Comparison of ENCODE assay signal across 24 cellular contexts in genomic region chr1:2175681-2176454, GRCh38.
"Had no signal": no experiment of that assay in that cellular context is flagged by ENCODE, and none has a peak within 500 bp of the region (broad histone marks: within the 10 kb centered on the region; RNA-seq: fewer than 3 reads in every experiment).

No MANE protein-coding gene starts in this region.

- H3K36me3 ChIP-seq: colonic mucosa, gastrocnemius medialis, right atrium auricular region, uterus had no signal

- ATAC-seq: gastrocnemius medialis; heart right ventricle; lower lobe of right lung; natural killer cell treated with Interleukin-12 subunit alpha and Interleukin-12 subunit beta and Interleukin-15 and Interleukin-18, amount 100 ng/mL, for 72 hours; stimulated activated effector memory CD8-positive, alpha-beta T cell treated with anti-CD3 and anti-CD28 coated beads, Interleukin-12 subunit alpha, Interleukin-12 subunit beta, amount 100 ng/mL, for 72 hours; stimulated activated naive CD8-positive, alpha-beta T cell treated with anti-CD3 and anti-CD28 coated beads, Interleukin-15, Interleukin-2, amounts not matched to agents 100 U/mL and 50 U/mL, for 24 hours had no signal

- H3K27me3 ChIP-seq: colonic mucosa, esophagus muscularis mucosa, gastrocnemius medialis, heart right ventricle, right atrium auricular region, suprapubic skin, upper lobe of left lung, uterus had no signal

- DNase-seq: cerebellar nuclear complex; colonic mucosa; effector CD8-positive, alpha-beta T cell; gastrocnemius medialis; heart right ventricle; hypothalamus; islet precursor cell; left ventricle myocardium inferior; lower lobe of right lung; mesenchymal stem cell; midbrain; stimulated activated CD4-positive, alpha-beta T cell treated with anti-CD3 and anti-CD28 coated beads, Interleukin-4, amount 100 ng/mL, for 1 hour; stimulated activated CD8-positive, alpha-beta memory T cell treated with anti-CD3 and anti-CD28 coated beads, Interleukin-4, amount 100 ng/mL, for 48 hours; stimulated activated naive CD8-positive, alpha-beta T cell treated with anti-CD3 and anti-CD28 coated beads, Interleukin-15, Interleukin-2, amounts not matched to agents 100 U/mL and 50 U/mL, for 24 hours; tibial artery had no signal

- H3K4me1 ChIP-seq: colonic mucosa, lower lobe of right lung, right atrium auricular region, uterus had no signal

- H3K9me3 ChIP-seq: colonic mucosa, esophagus muscularis mucosa, gastrocnemius medialis, heart right ventricle, left ventricle myocardium inferior, lower lobe of right lung, right atrium auricular region, suprapubic skin, tibial artery, upper lobe of left lung, uterus had no signal

- H3K4me3 ChIP-seq: colonic mucosa, lower lobe of right lung, right atrium auricular region, smooth muscle cell, suprapubic skin, tibial artery had no signal

- H3K27ac Mint-ChIP-seq: natural killer cell treated with Interleukin-12 subunit alpha and Interleukin-12 subunit beta and Interleukin-15 and Interleukin-18, amount 100 ng/mL, for 72 hours; stimulated activated effector memory CD8-positive, alpha-beta T cell treated with anti-CD3 and anti-CD28 coated beads, Interleukin-12 subunit alpha, Interleukin-12 subunit beta, amount 100 ng/mL, for 72 hours had no signal

- H3K27ac ChIP-seq: colonic mucosa, epithelial cell of prostate, gastrocnemius medialis, heart right ventricle, left ventricle myocardium inferior, lower lobe of right lung, right atrium auricular region, suprapubic skin, tibial artery, upper lobe of left lung had no signal

- H3K9me3 Mint-ChIP-seq: natural killer cell treated with Interleukin-12 subunit alpha and Interleukin-12 subunit beta and Interleukin-15 and Interleukin-18, amount 100 ng/mL, for 72 hours; stimulated activated effector memory CD8-positive, alpha-beta T cell treated with anti-CD3 and anti-CD28 coated beads, Interleukin-12 subunit alpha, Interleukin-12 subunit beta, amount 100 ng/mL, for 72 hours had no signal

- H3K36me3 Mint-ChIP-seq: natural killer cell treated with Interleukin-12 subunit alpha and Interleukin-12 subunit beta and Interleukin-15 and Interleukin-18, amount 100 ng/mL, for 72 hours had no signal

- H3K4me3 Mint-ChIP-seq: natural killer cell treated with Interleukin-12 subunit alpha and Interleukin-12 subunit beta and Interleukin-15 and Interleukin-18, amount 100 ng/mL, for 72 hours; stimulated activated effector memory CD8-positive, alpha-beta T cell treated with anti-CD3 and anti-CD28 coated beads, Interleukin-12 subunit alpha, Interleukin-12 subunit beta, amount 100 ng/mL, for 72 hours had no signal

- H3K4me2 ChIP-seq: smooth muscle cell had no signal

- H3K27me3 Mint-ChIP-seq: natural killer cell treated with Interleukin-12 subunit alpha and Interleukin-12 subunit beta and Interleukin-15 and Interleukin-18, amount 100 ng/mL, for 72 hours had no signal
